In the genomic region with DNA sequence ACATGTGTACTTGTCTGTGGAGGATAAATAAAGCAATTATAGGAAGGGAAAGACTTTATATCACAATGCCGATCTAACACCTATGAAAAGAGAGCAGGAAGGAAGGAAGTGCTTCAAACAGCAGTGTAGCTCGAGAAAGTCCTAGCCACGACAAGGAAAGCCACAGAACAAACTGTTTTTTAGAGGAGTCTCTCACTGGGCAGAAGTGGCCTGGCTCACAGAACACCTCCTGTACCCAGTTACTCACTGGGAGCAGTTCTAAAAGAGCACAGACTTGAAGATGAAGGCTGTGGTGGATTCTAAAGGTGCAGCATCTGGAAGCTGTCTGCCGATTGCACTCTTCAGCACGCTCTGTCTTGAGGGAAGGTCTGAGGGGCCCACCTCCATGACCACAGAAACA, we compare ENCODE assay signal across 1 cellular context.
TF ChIP-seq lines count a peak whose summit lies in the region.

No MANE protein-coding gene starts in this region.

TF ChIP-seq in H1, 55 proteins besides CTCF, POLR2A, EP300 and RAD21:
- TF ChIP-seq CHD1 (IDR thresholded peaks at IDR 0.05; ENCODE audit: low read depth, low read length) (no peak), ATF2 (IDR thresholded peaks at IDR 0.05; ENCODE audit: low read length) (no peak), CHD2 (IDR thresholded peaks at IDR 0.05; ENCODE audit: low read length) (no peak), RXRA (IDR thresholded peaks at IDR 0.05; ENCODE audit: insufficient read depth, low read depth, low read length) (no peak), JUN (IDR thresholded peaks at IDR 0.05; ENCODE audit: low read depth, low read length) (no peak), SAP30 (IDR thresholded peaks at IDR 0.05; ENCODE audit: insufficient read depth, insufficient replicate concordance, low read length) (no peak), RFX5 (IDR thresholded peaks at IDR 0.05; ENCODE audit: borderline replicate concordance, low read depth, low read length) (no peak), EZH2 (IDR thresholded peaks at IDR 0.05; ENCODE audit: low read depth, low read length, severe bottlenecking) (no peak), BRCA1 (IDR thresholded peaks at IDR 0.05; ENCODE audit: low read depth, low read length) (no peak), GABPA (IDR thresholded peaks at IDR 0.05; ENCODE audit: borderline replicate concordance, insufficient read depth, low read length) (no peak), JUND (IDR thresholded peaks at IDR 0.05; ENCODE audit: low read length) (no peak), KDM1A (IDR thresholded peaks at IDR 0.05; ENCODE audit: borderline replicate concordance, low read length) (no peak), TEAD4 (IDR thresholded peaks at IDR 0.05; ENCODE audit: low read depth, low read length) (no peak), BCL11A (IDR thresholded peaks at IDR 0.05; ENCODE audit: low read depth in 2 of 2, low read length in 2 of 2) (no peak), FOSL1 (IDR thresholded peaks at IDR 0.05; ENCODE audit: insufficient read depth, low read depth, low read length) (no peak), HDAC2 (IDR thresholded peaks at IDR 0.05; ENCODE audit: borderline replicate concordance in 1 of 2, low read depth in 2 of 2, low read length in 2 of 2) (no peak)
TF ChIP-seq in H1: peak in this region for 0.
